ENCODE assay signal across 8 cellular contexts in the genomic region with DNA sequence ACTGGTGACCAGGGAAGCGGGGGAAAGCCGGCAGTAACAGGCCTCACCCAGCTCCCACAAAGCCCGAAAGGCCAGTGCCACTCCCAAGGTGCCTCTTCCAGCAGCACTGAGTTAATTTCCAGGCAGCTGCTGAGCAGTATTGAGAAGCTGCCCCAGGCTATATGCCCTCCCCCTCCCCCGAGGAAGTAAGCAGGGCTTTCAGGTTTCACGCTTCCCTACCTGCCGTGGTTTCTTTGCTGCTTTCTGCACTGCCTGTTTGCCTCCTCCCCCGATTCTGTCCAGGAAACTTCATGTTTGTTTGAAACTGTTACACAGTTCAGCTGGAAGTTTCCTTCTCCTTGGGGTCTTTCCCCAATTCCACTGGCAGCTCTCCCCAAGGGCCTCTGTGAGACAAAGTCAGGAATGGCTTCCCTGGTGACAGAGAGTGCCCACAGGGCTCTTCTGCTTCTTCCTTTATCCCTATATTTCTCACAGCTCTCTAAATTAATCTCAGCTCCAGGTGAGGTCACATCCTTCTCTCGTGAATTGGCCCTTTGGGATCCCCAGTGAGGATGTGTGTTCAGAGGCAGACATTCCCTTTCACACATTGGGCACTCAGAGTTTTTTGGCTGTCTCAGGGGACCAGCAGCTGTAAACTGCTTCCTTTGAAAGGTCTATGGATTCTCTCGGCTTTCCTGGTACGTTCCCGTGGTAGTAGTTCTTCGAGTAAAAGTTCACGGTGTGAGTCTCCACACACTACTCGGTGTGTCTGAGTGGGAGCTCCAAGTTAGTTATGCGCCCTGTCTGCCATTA. TPM values are rescaled to one million over a fixed set of nuclear protein-coding genes. Genes with fewer than 3 reads are reported as not detected.
A peak's percentile ranks its signal among the peaks of the same experiment; 100 is the strongest.
DNase-seq lines count a peak whose midpoint lies in the region; ATAC-seq and TF ChIP-seq lines count a peak whose summit lies in the region.

No MANE protein-coding gene starts in this region.

- H3K4me3 ChIP-seq in gastrocnemius medialis = no peak overlapping the region

- no peaks in the 10 kb centered on the region for H3K9me3 ChIP-seq in gastrocnemius medialis

- intact Hi-C loops in gastrocnemius medialis (cut with DNase I; ENCODE audit: low total_unique reads) = no loop called here

- ATAC-seq in HG03045 (IDR thresholded peaks at IDR 0.05; ENCODE audit: unreplicated experiment) (peak; percentile 95), gastrocnemius medialis (no peak)

- TF ChIP-seq CTCF in gastrocnemius medialis (IDR thresholded peaks at IDR 0.05 in 4 of 5, conservative IDR thresholded peaks at IDR 0.05 in 1 of 5) = no peak

- in situ Hi-C loops in gastrocnemius medialis (cut with MboI; ENCODE audit: low sequenced_read_pairs in 4 of 4) = no loop called here

- H3K27me3 ChIP-seq in gastrocnemius medialis = no peaks in the 10 kb centered on the region

- H3K36me3 ChIP-seq in gastrocnemius medialis = no peaks in the 10 kb centered on the region

- no peak overlapping the region for H3K27ac ChIP-seq in gastrocnemius medialis

- no peak for TF ChIP-seq POLR2A in gastrocnemius medialis (IDR thresholded peaks at IDR 0.05)

- peak; percentile 20 for DNase-seq in NK-92 treated with Interleukin-12 subunit alpha and Interleukin-12 subunit beta, amount 100 ng/mL, for 24 hours (lab: John Stamatoyannopoulos, UW)
- DNase-seq in NK-92 (lab: John Stamatoyannopoulos, UW; ENCODE audit: unreplicated experiment) = no peak
- peak; percentile 10 for DNase-seq in T follicular helper cell (ENCODE audit: low read depth)
- peak; percentile 29 for DNase-seq in effector CD4-positive, alpha-beta T cell
- peak; percentile 3 to 21 for DNase-seq in stimulated activated CD4-positive, alpha-beta T cell treated with anti-CD3 and anti-CD28 coated beads, Interleukin-1b, Interleukin-23, amount 100 ng/mL, for 4 hours (ENCODE audit: low read depth in 2 of 2)
- no peak for DNase-seq in gastrocnemius medialis
- DNase-seq in NCI-H2171 treated with DMSO at 0.1 percent for 48 hours (lab: John Stamatoyannopoulos, UW) = no peak

- H3K4me1 ChIP-seq in gastrocnemius medialis = peaks cover 3 to 14% of the 10 kb centered on the region in 2 donors

RNA-seq across cellular contexts. Expression of gene C1GALT1, which starts 19.4 kb away (rescaled TPM):
- total RNA-seq in gastrocnemius medialis = 10 to 100 TPM; 16.1 to 40.8 (median 27.5) TPM

Comparison
In these comparisons a context has a peak if more than half of its experiments do, and no peak if none do; other contexts are left out.
1. DNase-seq: peak in NK-92 treated with Interleukin-12 subunit alpha and Interleukin-12 subunit beta, amount 100 ng/mL, for 24 hours (single experiment), T follicular helper cell (single experiment), effector CD4-positive, alpha-beta T cell (single experiment) and stimulated activated CD4-positive, alpha-beta T cell treated with anti-CD3 and anti-CD28 coated beads, Interleukin-1b, Interleukin-23, amount 100 ng/mL, for 4 hours (2 of 2); none in NK-92 (single experiment), gastrocnemius medialis (0 of 2) and NCI-H2171 treated with DMSO at 0.1 percent for 48 hours (single experiment).